In genomic region chr3:4680227-4680691, GRCh38 we compare ENCODE assay signal across 1 cellular context.
TF ChIP-seq lines count a peak whose summit lies in the region.

No MANE protein-coding gene starts in this region.

TF ChIP-seq in HEK293, 187 proteins besides CTCF, POLR2A, EP300 and RAD21 (continued from another document):
- TF ChIP-seq ZFHX2 (tag by site-specific recombination; conservative IDR thresholded peaks at IDR 0.05) (no peak), ZNF580 (tag by site-specific recombination; IDR thresholded peaks at IDR 0.05) (peak; percentile 87), KLF10 (tag by site-specific recombination; IDR thresholded peaks at IDR 0.05) (0 out of 2 replicates have a peak, but pooled peaks have one; percentile 17), WT1 (tag by site-specific recombination; IDR thresholded peaks at IDR 0.05) (peak; percentile 31; the same call in 1 of the 2 replicates), ZNF768 (tag by site-specific recombination; IDR thresholded peaks at IDR 0.05) (no peak), ZNF133 (tag by site-specific recombination; IDR thresholded peaks at IDR 0.05) (no peak), ZBTB44 (tag by site-specific recombination; IDR thresholded peaks at IDR 0.05) (peak; percentile 44; the same call in 1 of the 2 replicates), GFI1B (tag by site-specific recombination; IDR thresholded peaks at IDR 0.05) (0 out of 2 replicates have a peak, but pooled peaks have one; percentile 18), KLF7 (tag by site-specific recombination; IDR thresholded peaks at IDR 0.05; ENCODE audit: borderline replicate concordance) (peak; percentile 29; the same call in 1 of the 2 replicates), FEZF1 (tag by site-specific recombination; IDR thresholded peaks at IDR 0.05) (peak; percentile 96), PRDM6 (tag by site-specific recombination; IDR thresholded peaks at IDR 0.05) (peak; percentile 73), ZFP69B (tag by site-specific recombination; IDR thresholded peaks at IDR 0.05) (no peak), OVOL3 (tag by site-specific recombination; IDR thresholded peaks at IDR 0.05) (peak; percentile 66; the same call in 1 of the 2 replicates), ZNF549 (tag by site-specific recombination; IDR thresholded peaks at IDR 0.05) (peak; percentile 24; the same call in 1 of the 2 replicates), BCL11B (tag by site-specific recombination; IDR thresholded peaks at IDR 0.05; ENCODE audit: low read depth) (peak; percentile 64; the same call in 1 of the 2 replicates), OSR2 (tag by site-specific recombination; IDR thresholded peaks at IDR 0.05) (peak; percentile 77), ZNF843 (tag by site-specific recombination; IDR thresholded peaks at IDR 0.05) (peak; percentile 95), ZNF561 (tag by site-specific recombination; IDR thresholded peaks at IDR 0.05; ENCODE audit: borderline replicate concordance) (peak; percentile 88), KLF16 (tag by site-specific recombination; IDR thresholded peaks at IDR 0.05) (0 out of 2 replicates have a peak, but pooled peaks have one; percentile 22), ZXDB (tag by site-specific recombination; IDR thresholded peaks at IDR 0.05) (peak; percentile 72), PRDM10 (tag by site-specific recombination; IDR thresholded peaks at IDR 0.05) (no peak), ZSCAN30 (tag by site-specific recombination; IDR thresholded peaks at IDR 0.05) (peak; percentile 43; the same call in 1 of the 2 replicates)
